8 cellular contexts compared by ENCODE assay signal in the genomic region with DNA sequence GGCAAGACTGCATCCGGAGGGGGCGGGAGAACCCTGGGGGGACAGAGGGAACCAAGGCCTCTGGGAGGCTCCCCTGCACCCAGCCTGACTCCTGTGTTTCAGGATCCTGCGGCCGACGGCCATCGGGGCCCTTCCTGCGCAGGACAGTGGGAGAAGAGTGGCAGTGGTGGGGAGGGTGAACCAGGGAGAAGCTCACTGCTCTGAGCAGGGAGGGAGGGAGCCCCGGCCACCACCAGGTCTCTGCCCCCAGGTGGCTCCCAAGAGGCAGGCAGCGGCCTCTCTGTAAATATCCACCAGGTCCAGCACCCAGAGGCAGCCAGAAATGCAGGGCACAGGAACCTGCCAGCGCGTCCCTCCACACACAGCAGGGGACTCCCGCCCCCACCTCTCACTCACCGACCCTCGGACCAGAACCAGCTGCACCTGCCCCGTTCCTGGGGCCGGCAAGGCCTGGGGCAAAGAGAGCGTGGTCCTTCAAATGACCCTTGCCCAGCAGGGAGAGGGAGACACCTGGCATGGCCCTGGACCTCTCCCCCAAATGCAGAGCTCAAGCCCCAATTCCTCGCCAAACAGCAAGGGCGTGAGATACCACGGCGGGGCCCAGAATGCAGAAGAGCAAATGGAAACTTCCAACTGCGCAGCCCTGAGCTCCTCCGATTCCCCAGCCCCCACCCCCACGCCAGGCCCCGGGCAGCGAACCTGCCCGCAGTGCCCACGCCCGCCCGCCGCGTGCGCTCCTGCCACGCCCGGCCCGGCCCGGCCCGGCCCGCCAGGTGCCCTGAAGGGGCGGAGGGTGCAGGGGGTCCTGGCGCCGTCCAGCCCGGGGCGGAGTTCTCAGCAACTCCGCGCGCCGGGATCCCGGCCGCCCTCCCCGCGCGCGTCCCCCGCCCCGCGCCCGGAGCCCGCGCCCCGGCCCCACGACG. TPM values are rescaled to one million over a fixed set of nuclear protein-coding genes. Genes with fewer than 3 reads are reported as not detected.
A peak's percentile ranks its signal among the peaks of the same experiment; 100 is the strongest.
DNase-seq lines count a peak whose midpoint lies in the region; ATAC-seq and TF ChIP-seq lines count a peak whose summit lies in the region.

No MANE protein-coding gene starts in this region.

- peak; percentile 48 for TF ChIP-seq CTCF in 22Rv1 (IDR thresholded peaks at IDR 0.05)
- TF ChIP-seq CTCF in HFFc6 (IDR thresholded peaks at IDR 0.05), result peak; percentile 29
- TF ChIP-seq CTCF in fibroblast of villous mesenchyme (IDR thresholded peaks at IDR 0.05; ENCODE audit: insufficient read depth, low read depth, low read length), result peak; percentile 11

- no peaks in the 10 kb centered on the region for H3K36me3 Mint-ChIP-seq in HFFc6 (ENCODE audit: low read depth)

- H3K27me3 Mint-ChIP-seq in HFFc6 (ENCODE audit: insufficient read depth), result peaks cover 56% of the 10 kb centered on the region

- no peak for TF ChIP-seq POLR2A in GM18505 (IDR thresholded peaks at IDR 0.05; ENCODE audit: borderline replicate concordance, extremely low read depth, insufficient read depth, insufficient read length)

- no peaks in the 10 kb centered on the region for H3K4me1 Mint-ChIP-seq in HFFc6 (ENCODE audit: low read depth)

- no peak overlapping the region for H3K4me3 ChIP-seq in fibroblast of villous mesenchyme (ENCODE audit: low read depth, low read length)

- H3K27ac ChIP-seq in 22Rv1, result no peak overlapping the region

- no peak overlapping the region for H3K4me3 Mint-ChIP-seq in HFFc6

- no peak for ATAC-seq in HG03045 (IDR thresholded peaks at IDR 0.05; ENCODE audit: unreplicated experiment)
- no peak for ATAC-seq in GM18505 (IDR thresholded peaks at IDR 0.05; ENCODE audit: unreplicated experiment)

- H3K9me3 Mint-ChIP-seq in HFFc6, result no peaks in the 10 kb centered on the region

- intact Hi-C loops in posterior cingulate gyrus (cut with DNase I), result no loop called here

- DNase-seq in HFFc6 (no peak), activated T-cell treated with anti-CD3 and anti-CD28 coated beads for 1 hour (ENCODE audit: low read depth) (peak; percentile 33), fibroblast of villous mesenchyme (ENCODE audit: low read depth) (no peak), posterior cingulate gyrus (peak in 6 of 10 donors; percentile 35 to 90 (median 60)), A172 (ENCODE audit: low spot score) (no peak)

- no peak overlapping the region for H3K27ac Mint-ChIP-seq in HFFc6

RNA-seq across cellular contexts. Expression of gene RASGEF1A, which starts 0.8 kb away (rescaled TPM):
- total RNA-seq in HFFc6 (2021; fragmentation: NEBNext Ultra II Directional; extraction: Animal tissue kit (Norgen Biotek cat#: 25700)), result not detected
- under 0.01 TPM in 2 replicates for total RNA-seq in fibroblast of villous mesenchyme
- 0.69 TPM in 1 of 2 replicates, not detected in the other for total RNA-seq in A172 (2014; rRNA removed; shearing (Covaris generic))

Comparison
In these comparisons a context has a peak if more than half of its experiments do, and no peak if none do; other contexts are left out.
1. DNase-seq: peak in activated T-cell treated with anti-CD3 and anti-CD28 coated beads for 1 hour (single experiment) and posterior cingulate gyrus (6 of 10); none in HFFc6 (single experiment), fibroblast of villous mesenchyme (single experiment) and A172 (single experiment).
2. Peak in every context shown above with its lines, with median percentiles within 50 percentile points of each other: CTCF ChIP-seq.